ENCODE assay signal across 10 cellular contexts in the genomic region with DNA sequence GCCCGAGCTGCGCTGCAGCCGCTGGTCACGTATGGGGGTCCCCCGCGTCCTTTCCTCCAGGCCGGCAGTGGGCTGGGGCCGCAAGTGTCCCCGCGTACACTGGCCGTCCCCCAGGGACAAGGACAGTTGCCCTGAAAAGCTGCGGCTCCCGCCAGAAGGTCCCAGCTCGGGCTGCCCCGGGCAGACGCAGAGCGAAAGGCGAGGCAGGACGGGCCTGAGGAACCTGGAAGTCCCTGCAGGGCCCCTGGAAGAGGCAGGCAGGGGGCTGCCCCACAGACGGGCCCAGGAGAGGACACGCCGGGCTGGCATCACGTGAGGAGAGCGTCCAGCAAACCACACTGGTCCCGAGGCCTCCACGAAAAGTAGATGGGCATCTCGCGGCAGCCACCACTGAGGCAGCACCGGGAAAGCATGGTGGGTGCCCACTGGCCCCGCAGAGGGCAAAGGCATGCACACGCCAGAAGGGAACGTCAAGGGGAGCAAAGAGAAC. TPM values are rescaled to one million over a fixed set of nuclear protein-coding genes. Genes with fewer than 3 reads are reported as not detected.
A peak's percentile ranks its signal among the peaks of the same experiment; 100 is the strongest.
DNase-seq lines count a peak whose midpoint lies in the region; ATAC-seq and TF ChIP-seq lines count a peak whose summit lies in the region.
"Had no signal": no experiment of that assay in that cellular context is flagged by ENCODE, and none has a peak within 500 bp of the region (broad histone marks: within the 10 kb centered on the region; RNA-seq: fewer than 3 reads in every experiment).

No MANE protein-coding gene starts in this region.

- H3K9me3 Mint-ChIP-seq in activated T-cell treated with anti-CD3 and anti-CD28 coated beads, Interleukin-2, amount 50 U/mL, for 24 hours = no peaks in the 10 kb centered on the region
- H3K9me3 Mint-ChIP-seq in activated T-cell treated with anti-CD3 and anti-CD28 coated beads, Interleukin-2, amount 50 U/mL, for 4 hours = no peaks in the 10 kb centered on the region
- H3K9me3 Mint-ChIP-seq in type B pancreatic cell = no peaks in the 10 kb centered on the region

- no peaks in the 10 kb centered on the region for H3K36me3 ChIP-seq in mesodermal cell (ENCODE audit: control insufficient read depth, insufficient read depth, low read length)
- H3K36me3 ChIP-seq: HAP-1 had no signal

- peaks cover 34% of the 10 kb centered on the region for H3K4me1 Mint-ChIP-seq in activated T-cell treated with anti-CD3 and anti-CD28 coated beads, Interleukin-2, amount 50 U/mL, for 24 hours (ENCODE audit: low read depth)
- H3K4me1 Mint-ChIP-seq in activated T-cell treated with anti-CD3 and anti-CD28 coated beads, Interleukin-2, amount 50 U/mL, for 4 hours (ENCODE audit: low read depth) = peaks cover 28% of the 10 kb centered on the region
- H3K4me1 Mint-ChIP-seq in type B pancreatic cell (ENCODE audit: unreplicated experiment) = peaks cover 30% of the 10 kb centered on the region

- peaks cover 0 to 60% (median 27%) of the 10 kb centered on the region in 45 donors for H3K27me3 ChIP-seq in dorsolateral prefrontal cortex

- no peak overlapping the region for H3K27ac ChIP-seq in dorsolateral prefrontal cortex
- no peak overlapping the region for H3K27ac ChIP-seq in mesodermal cell (ENCODE audit: low read depth, low read length, severe bottlenecking)

- ATAC-seq in activated T-cell treated with anti-CD3 and anti-CD28 coated beads, Interleukin-2, amount 50 U/mL, for 4 hours = no peak

- no peaks in the 10 kb centered on the region for H3K9me3 ChIP-seq in mesodermal cell (ENCODE audit: control insufficient read depth, low read length)
- H3K9me3 ChIP-seq: HAP-1 had no signal

- 64 to 66% methylated on average over 31 to 32 of the region's 32 CpGs for WGBS in mesodermal cell (ENCODE audit: insufficient coverage in 2 of 2), 2 experiments

- H3K4me3 Mint-ChIP-seq in activated T-cell treated with anti-CD3 and anti-CD28 coated beads, Interleukin-2, amount 50 U/mL, for 24 hours = no peak overlapping the region
- no peak overlapping the region for H3K4me3 Mint-ChIP-seq in activated T-cell treated with anti-CD3 and anti-CD28 coated beads, Interleukin-2, amount 50 U/mL, for 4 hours
- H3K4me3 Mint-ChIP-seq in type B pancreatic cell = no peak overlapping the region

- H3K36me3 Mint-ChIP-seq in activated T-cell treated with anti-CD3 and anti-CD28 coated beads, Interleukin-2, amount 50 U/mL, for 24 hours (ENCODE audit: low read depth) = no peaks in the 10 kb centered on the region
- H3K36me3 Mint-ChIP-seq in activated T-cell treated with anti-CD3 and anti-CD28 coated beads, Interleukin-2, amount 50 U/mL, for 4 hours (ENCODE audit: insufficient read depth) = no peaks in the 10 kb centered on the region
- no peaks in the 10 kb centered on the region for H3K36me3 Mint-ChIP-seq in type B pancreatic cell

- peaks cover 52% of the 10 kb centered on the region for H3K27me3 Mint-ChIP-seq in activated T-cell treated with anti-CD3 and anti-CD28 coated beads, Interleukin-2, amount 50 U/mL, for 24 hours
- H3K27me3 Mint-ChIP-seq in activated T-cell treated with anti-CD3 and anti-CD28 coated beads, Interleukin-2, amount 50 U/mL, for 4 hours (ENCODE audit: low read depth) = peaks cover 40% of the 10 kb centered on the region
- H3K27me3 Mint-ChIP-seq in type B pancreatic cell = peaks cover 29% of the 10 kb centered on the region

- intact Hi-C loops in dorsolateral prefrontal cortex (cut with DNase I) = no loop called here

- peaks cover 3% of the 10 kb centered on the region for H3K4me1 ChIP-seq in mesodermal cell (ENCODE audit: control insufficient read depth, insufficient read depth, low read length, poor library complexity, severe bottlenecking)
- H3K4me1 ChIP-seq: HAP-1 had no signal

- H3K4me3 ChIP-seq in dorsolateral prefrontal cortex (peak overlapping the region in 54 of 59 donors; percentile 23 to 68 (median 56)), mesodermal cell (ENCODE audit: extremely low read depth, insufficient read depth, low read length, poor library complexity, severe bottlenecking) (peak overlapping the region; percentile 44)

- H3K27ac Mint-ChIP-seq in activated T-cell treated with anti-CD3 and anti-CD28 coated beads, Interleukin-2, amount 50 U/mL, for 24 hours = no peak overlapping the region
- peak overlapping the region; percentile 52 for H3K27ac Mint-ChIP-seq in type B pancreatic cell

- DNase-seq in activated T-cell treated with anti-CD3 and anti-CD28 coated beads, Interleukin-2, amount 50 U/mL, for 24 hours = peak; percentile 28
- no peak for DNase-seq in activated T-cell treated with anti-CD3 and anti-CD28 coated beads, Interleukin-2, amount 50 U/mL, for 4 hours
- peak in 7 of 10 donors; percentile 1 to 24 (median 17) for DNase-seq in dorsolateral prefrontal cortex
- DNase-seq in type B pancreatic cell (ENCODE audit: extremely low spot score, unreplicated experiment) = peak; percentile 68
- no peak for DNase-seq in cerebellar cortex (ENCODE audit: low spot score)
- no peak for DNase-seq in Kasumi-1 (lab: John Stamatoyannopoulos, UW)
- no peak for DNase-seq in GM03348 (ENCODE audit: low spot score)
- DNase-seq: T1000 had no signal

- TF ChIP-seq CTCF in dorsolateral prefrontal cortex (IDR thresholded peaks at IDR 0.05 in 54 of 56, conservative IDR thresholded peaks at IDR 0.05 in 2 of 56; ENCODE audit: low read depth in 1 of 56, partially characterized antibody in 56 of 56) (no peak), type B pancreatic cell (conservative IDR thresholded peaks at IDR 0.05) (no peak)

RNA-seq across cellular contexts. Expression of gene NKD2, which starts 3.2 kb away (rescaled TPM):
- total RNA-seq in activated T-cell treated with anti-CD3 and anti-CD28 coated beads, Interleukin-2, amount 50 U/mL, for 4 hours = under 1 TPM; 0.54 to 0.94 (median 0.58) TPM
- total RNA-seq in dorsolateral prefrontal cortex (10 to 100 TPM in 89 of 120 experiments, 1 to 10 TPM in 31; 4.1 to 25.2 (median 11.7) TPM), type B pancreatic cell (ENCODE audit: low replicate concordance) (23.3 and 24.3 TPM in 2 replicates)
- 8.9 TPM for polyA plus RNA-seq in mesodermal cell (2013, experiment 1 of 2)
- 6.9 TPM for polyA plus RNA-seq in mesodermal cell (2013, experiment 2 of 2)

Comparison
In these comparisons a context has a peak if more than half of its experiments do, and no peak if none do; other contexts are left out.
1. DNase-seq: peak in activated T-cell treated with anti-CD3 and anti-CD28 coated beads, Interleukin-2, amount 50 U/mL, for 24 hours (single experiment), dorsolateral prefrontal cortex (7 of 10) and type B pancreatic cell (single experiment); none in activated T-cell treated with anti-CD3 and anti-CD28 coated beads, Interleukin-2, amount 50 U/mL, for 4 hours (single experiment), cerebellar cortex (single experiment), Kasumi-1 (0 of 2) and GM03348 (single experiment).